In genomic region chr22:41402851-41403250, GRCh38 we compare ENCODE assay signal across 8 cellular contexts. TPM values are rescaled to one million over a fixed set of nuclear protein-coding genes. Genes with fewer than 3 reads are reported as not detected.
DNase-seq lines count a peak whose midpoint lies in the region; ATAC-seq and TF ChIP-seq lines count a peak whose summit lies in the region.
"Not testable (repeated sequence)": the region's sequence is repeated elsewhere in the genome, so short reads cannot be mapped to it uniquely, and the experiment has no call there.

No MANE protein-coding gene starts in this region.

- not testable (repeated sequence) for H3K27me3 ChIP-seq in BLaER1 treated with 17β-estradiol and CSF1 and Interleukin-3, amounts not matched to agents 10 nM and 100 nM; WERI-Rb-1 (ENCODE audit: insufficient read depth, low read depth, severe bottlenecking); gastroesophageal sphincter; right atrium auricular region; stomach; tibial artery

- not testable (repeated sequence) for H3K36me3 ChIP-seq in BLaER1 treated with 17β-estradiol and CSF1 and Interleukin-3, amounts not matched to agents 10 nM and 100 nM; WERI-Rb-1; right atrium auricular region
- H3K36me3 ChIP-seq in gastroesophageal sphincter (peaks cover 0 to 22% of the 10 kb centered on the region in 2 donors), stomach (peaks cover 8 to 19% (median 14%) of the 10 kb centered on the region in 4 donors), tibial artery (peaks cover 3 to 23% (median 14%) of the 10 kb centered on the region in 3 donors)

- peak overlapping the region in 4 of 11 experiments; percentile 50 to 70 (median 60); a peak in 6 of 22 replicates for H3K27ac ChIP-seq in BLaER1 treated with 17β-estradiol and CSF1 and Interleukin-3, amounts not matched to agents 10 nM and 100 nM
- H3K27ac ChIP-seq in WERI-Rb-1 (peak overlapping the region; percentile 61), caudate nucleus (ENCODE audit: low read depth, low read length) (peak overlapping the region; percentile 99), gastroesophageal sphincter (peak overlapping the region in 3 of 4 donors; percentile 70 to 73 (median 72)), right atrium auricular region (peak overlapping the region; percentile 78 to 85), stomach (peak overlapping the region; percentile 50 to 86 (median 79)), tibial artery (peak overlapping the region; percentile 70 to 75)

- not testable (repeated sequence) for DNase-seq in WERI-Rb-1; caudate nucleus (lab: John Stamatoyannopoulos, UW); right atrium auricular region (ENCODE audit: low spot score); osteocyte (ENCODE audit: extremely low spot score, unreplicated experiment); stomach; tibial artery

- H3K9ac ChIP-seq in BLaER1 treated with 17β-estradiol and CSF1 and Interleukin-3, amounts not matched to agents 10 nM and 100 nM = peak overlapping the region in 4 of 11 experiments; percentile 50 to 61 (median 60); a peak in 5 of 22 replicates

- not testable (repeated sequence) for H3K9me3 Mint-ChIP-seq in osteocyte (ENCODE audit: unreplicated experiment)

- TF ChIP-seq CTCF in WERI-Rb-1 (IDR thresholded peaks at IDR 0.05; ENCODE audit: low read depth, low read length); gastroesophageal sphincter (IDR thresholded peaks at IDR 0.05); right atrium auricular region (IDR thresholded peaks at IDR 0.05); osteocyte (IDR thresholded peaks at IDR 0.05); stomach (IDR thresholded peaks at IDR 0.05); tibial artery (IDR thresholded peaks at IDR 0.05): not testable (repeated sequence)

- TF ChIP-seq POLR2A in gastroesophageal sphincter (IDR thresholded peaks at IDR 0.05); stomach (IDR thresholded peaks at IDR 0.05): not testable (repeated sequence)

- intact Hi-C loops in stomach (cut with DNase I; ENCODE audit: low total_unique reads) = not testable (repeated sequence)
- intact Hi-C loops in tibial artery (cut with DNase I; ENCODE audit: low total_unique reads) = loop anchor here (5.0 kb wide), 1 partner anchor 114 kb away; no protein-coding TSS in a partner anchor

- peaks cover 10 to 50% (median 35%) of the 10 kb centered on the region in 10 experiments for H3K4me1 ChIP-seq in BLaER1 treated with 17β-estradiol and CSF1 and Interleukin-3, amounts not matched to agents 10 nM and 100 nM
- H3K4me1 ChIP-seq in gastroesophageal sphincter (peaks cover 0 to 39% (median 17%) of the 10 kb centered on the region in 3 donors), right atrium auricular region (peaks cover 0 to 30% of the 10 kb centered on the region in 2 donors), stomach (peaks cover 20 to 39% (median 29%) of the 10 kb centered on the region in 4 donors), tibial artery (peaks cover 0 to 32% (median 24%) of the 10 kb centered on the region in 4 donors)

- WGBS in gastroesophageal sphincter (ENCODE audit: low coverage in 1 of 2), 2 donors = 80 to 87% methylated on average over 2 to 8 of the region's 14 CpGs
- WGBS in stomach, 5 donors = 87 to 94% (median 91%) methylated on average over 14 of the region's 14 CpGs

- peak overlapping the region in 7 of 11 experiments; percentile 56 to 83 (median 79); a peak in 12 of 22 replicates for H3K4me2 ChIP-seq in BLaER1 treated with 17β-estradiol and CSF1 and Interleukin-3, amounts not matched to agents 10 nM and 100 nM

- not testable (repeated sequence) for TF ChIP-seq EP300 in gastroesophageal sphincter (IDR thresholded peaks at IDR 0.05); stomach (IDR thresholded peaks at IDR 0.05)

- ATAC-seq in gastroesophageal sphincter = not testable (repeated sequence)

- not testable (repeated sequence) for H3K9me3 ChIP-seq in BLaER1 treated with 17β-estradiol and CSF1 and Interleukin-3, amounts not matched to agents 10 nM and 100 nM (replicated peaks in 1 of 11); WERI-Rb-1 (ENCODE audit: severe bottlenecking); gastroesophageal sphincter; right atrium auricular region; stomach; tibial artery

- H3K4me3 ChIP-seq in BLaER1 treated with 17β-estradiol and CSF1 and Interleukin-3, amounts not matched to agents 10 nM and 100 nM; WERI-Rb-1 (ENCODE audit: low read depth, low read length); gastroesophageal sphincter; right atrium auricular region; stomach; tibial artery: not testable (repeated sequence)

- not testable (repeated sequence) for H4K20me1 ChIP-seq in BLaER1 treated with 17β-estradiol and CSF1 and Interleukin-3, amounts not matched to agents 10 nM and 100 nM

- not testable (repeated sequence) for H3K36me3 Mint-ChIP-seq in osteocyte (ENCODE audit: unreplicated experiment)

- H3K27me3 Mint-ChIP-seq in osteocyte (ENCODE audit: unreplicated experiment) = not testable (repeated sequence)

- peak overlapping the region; percentile 97 for H3K27ac Mint-ChIP-seq in osteocyte (ENCODE audit: unreplicated experiment)

- H3K4me1 Mint-ChIP-seq in osteocyte (ENCODE audit: unreplicated experiment) = peaks cover 29% of the 10 kb centered on the region

- H3K4me3 Mint-ChIP-seq in osteocyte (ENCODE audit: unreplicated experiment) = not testable (repeated sequence)

RNA-seq across cellular contexts. Expression of gene TEF, which starts 21.1 kb away (rescaled TPM):
- total RNA-seq in gastroesophageal sphincter (10 to 100 TPM; 26.1 to 50.7 (median 37.0) TPM), right atrium auricular region (10 to 100 TPM; 12.7 to 14.2 TPM), osteocyte (5.7 and 6.8 TPM in 2 replicates), stomach (10 to 100 TPM in 3 of 5 donors, 1 to 10 TPM in 2; 7.0 to 29.1 (median 19.3) TPM)
- 10 to 100 TPM in 1 of 3 donors, 1 to 10 TPM in 2; 6.7 to 12.2 (median 8.2) TPM for polyA plus RNA-seq in stomach

RNA-seq across cellular contexts. Expression of gene TOB2, which starts 43.8 kb away (rescaled TPM):
- total RNA-seq in gastroesophageal sphincter (100 to 1,000 TPM in 1 of 4 donors, 10 to 100 TPM in 3; 59.3 to 163 (median 84.1) TPM), right atrium auricular region (10 to 100 TPM; 49.1 to 55.3 TPM), osteocyte (44.5 and 45.9 TPM in 2 replicates), stomach (10 to 100 TPM; 19.8 to 42.4 (median 31.5) TPM)
- 10 to 100 TPM; 11.0 to 17.1 (median 13.0) TPM for polyA plus RNA-seq in stomach
